In the genomic region with DNA sequence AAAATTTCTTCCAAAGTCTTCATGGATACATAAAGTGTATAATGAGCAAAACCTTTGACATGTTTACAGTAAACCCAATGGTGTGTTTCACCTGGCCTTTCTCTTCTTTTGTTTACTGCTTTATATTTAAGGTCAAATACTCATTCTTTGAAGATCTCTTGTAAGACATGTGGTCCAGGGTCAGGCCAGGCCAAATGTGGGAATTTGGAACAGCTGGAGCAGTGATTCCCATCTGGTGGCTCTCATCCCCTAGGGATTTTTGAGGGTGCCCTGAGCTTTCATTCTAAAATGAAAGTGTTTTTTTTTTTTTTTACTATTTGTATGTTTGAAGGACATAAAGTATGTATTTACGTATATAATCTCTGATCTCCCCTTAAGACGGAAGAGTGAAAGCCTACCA, we compare ENCODE assay signal across 17 cellular contexts.
"Had no signal": no experiment of that assay in that cellular context is flagged by ENCODE, and none has a peak within 500 bp of the region (broad histone marks: within the 10 kb centered on the region; RNA-seq: fewer than 3 reads in every experiment).

No MANE protein-coding gene starts in this region.

- H3K4me1 ChIP-seq: breast epithelium, right lobe of liver had no signal

- H3K4me3 ChIP-seq: breast epithelium, hepatocyte, right lobe of liver, thoracic aorta, upper lobe of left lung had no signal

- H3K36me3 Mint-ChIP-seq: natural killer cell treated with Interleukin-12 subunit alpha and Interleukin-12 subunit beta and Interleukin-15 and Interleukin-18, amount 100 ng/mL, for 72 hours had no signal

- H3K27me3 ChIP-seq: breast epithelium, hepatocyte, right lobe of liver, upper lobe of left lung had no signal

- DNase-seq: activated CD4-positive, alpha-beta T cell treated with anti-CD3 and anti-CD28 coated beads, Interleukin-2, amount 50 U/mL, for 4 hours; activated naive CD4-positive, alpha-beta T cell treated with anti-CD3 and anti-CD28 coated beads for 36 hours; activated T-cell treated with anti-CD3 and anti-CD28 coated beads for 4 hours; dermis blood vessel endothelial cell; effector memory CD4-positive, alpha-beta T cell; foreskin fibroblast; mesendoderm; right lobe of liver; stimulated activated CD4-positive, alpha-beta T cell treated with anti-CD3 and anti-CD28 coated beads, Interleukin-4, amount 100 ng/mL, for 4 hours; stimulated activated naive B cell treated with anti-CD40 and anti-IgM and Interleukin-4, amounts not matched to agents 10 μg/mL and 1 μg/mL and 100 μg/mL, for 72 hours; upper lobe of left lung had no signal

- H3K9me3 ChIP-seq: breast epithelium, right lobe of liver, thoracic aorta, upper lobe of left lung had no signal

- H3K27ac Mint-ChIP-seq: activated naive CD4-positive, alpha-beta T cell treated with anti-CD3 and anti-CD28 coated beads for 36 hours; activated T-helper 2 cell treated with anti-CD3 and anti-CD28 coated beads, Interferon-gamma antibody, Interleukin-2, Interleukin-4, amounts not matched to agents 10 μg/mL and 5 μg/mL and 100 μg/mL, durations not matched to agents 14 hours and 24 hours and 36 hours; stimulated activated naive B cell treated with anti-CD40 and anti-IgM and Interleukin-4, amounts not matched to agents 10 μg/mL and 1 μg/mL and 100 μg/mL, for 72 hours had no signal

- H3K27me3 Mint-ChIP-seq: natural killer cell treated with Interleukin-12 subunit alpha and Interleukin-12 subunit beta and Interleukin-15 and Interleukin-18, amount 100 ng/mL, for 72 hours; stimulated activated naive B cell treated with anti-CD40 and anti-IgM and Interleukin-4, amounts not matched to agents 10 μg/mL and 1 μg/mL and 100 μg/mL, for 72 hours had no signal

- ATAC-seq: natural killer cell treated with Interleukin-12 subunit alpha and Interleukin-12 subunit beta and Interleukin-15 and Interleukin-18, amount 100 ng/mL, for 72 hours; right lobe of liver had no signal

- H3K27ac ChIP-seq: breast epithelium, hepatocyte, parathyroid adenoma, right lobe of liver, thoracic aorta, upper lobe of left lung had no signal

- H3K36me3 ChIP-seq: breast epithelium, right lobe of liver, thoracic aorta, upper lobe of left lung had no signal

- H3K4me3 Mint-ChIP-seq: activated naive CD4-positive, alpha-beta T cell treated with anti-CD3 and anti-CD28 coated beads for 36 hours; natural killer cell treated with Interleukin-12 subunit alpha and Interleukin-12 subunit beta and Interleukin-15 and Interleukin-18, amount 100 ng/mL, for 72 hours; stimulated activated naive B cell treated with anti-CD40 and anti-IgM and Interleukin-4, amounts not matched to agents 10 μg/mL and 1 μg/mL and 100 μg/mL, for 72 hours had no signal

- H3K9me3 Mint-ChIP-seq: activated naive CD4-positive, alpha-beta T cell treated with anti-CD3 and anti-CD28 coated beads for 36 hours; activated T-helper 2 cell treated with anti-CD3 and anti-CD28 coated beads, Interferon-gamma antibody, Interleukin-2, Interleukin-4, amounts not matched to agents 10 μg/mL and 5 μg/mL and 100 μg/mL, durations not matched to agents 14 hours and 24 hours and 36 hours; natural killer cell treated with Interleukin-12 subunit alpha and Interleukin-12 subunit beta and Interleukin-15 and Interleukin-18, amount 100 ng/mL, for 72 hours; stimulated activated naive B cell treated with anti-CD40 and anti-IgM and Interleukin-4, amounts not matched to agents 10 μg/mL and 1 μg/mL and 100 μg/mL, for 72 hours had no signal
